Comparison of ENCODE assay signal across 19 cellular contexts in genomic region chr3:89180334-89180733, GRCh38.
DNase-seq lines count a peak whose midpoint lies in the region; ATAC-seq and TF ChIP-seq lines count a peak whose summit lies in the region.
"Had no signal": no experiment of that assay in that cellular context is flagged by ENCODE, and none has a peak within 500 bp of the region (broad histone marks: within the 10 kb centered on the region; RNA-seq: fewer than 3 reads in every experiment).

No MANE protein-coding gene starts in this region.

- peaks cover 20 to 53% (median 40%) of the 10 kb centered on the region in 10 experiments for H3K4me1 ChIP-seq in BLaER1 treated with 17β-estradiol and CSF1 and Interleukin-3, amounts not matched to agents 10 nM and 100 nM
- H3K4me1 ChIP-seq in KMS-11 (ENCODE audit: low read depth, poor library complexity, severe bottlenecking) (peaks cover 29% of the 10 kb centered on the region), body of pancreas (peaks cover 13% of the 10 kb centered on the region)

- H3K27ac ChIP-seq in BLaER1 treated with 17β-estradiol and CSF1 and Interleukin-3, amounts not matched to agents 10 nM and 100 nM, result peak overlapping the region in 6 of 11 experiments; percentile 6 to 74 (median 40); a peak in 8 of 22 replicates
- peak overlapping the region; percentile 42 for H3K27ac ChIP-seq in KMS-11
- H3K27ac ChIP-seq in body of pancreas, result no peak overlapping the region
- H3K27ac ChIP-seq: esophagus muscularis mucosa had no signal

- intact Hi-C loops in body of pancreas (cut with DNase I), result no loop called here

- H3K4me3 ChIP-seq in BLaER1 treated with 17β-estradiol and CSF1 and Interleukin-3, amounts not matched to agents 10 nM and 100 nM, result peak overlapping the region in 1 of 10 experiments; percentile 42; a peak in 2 of 20 replicates
- H3K4me3 ChIP-seq in KMS-11 (IDR thresholded peaks at IDR 0.05; ENCODE audit: insufficient read depth, low read depth, low read length) (peak overlapping the region; percentile 29), body of pancreas (no peak overlapping the region)
- H3K4me3 ChIP-seq: esophagus muscularis mucosa had no signal

- peaks cover 0 to 15% (median 0%) of the 10 kb centered on the region in 11 experiments; a peak in 2 of 22 replicates for H3K36me3 ChIP-seq in BLaER1 treated with 17β-estradiol and CSF1 and Interleukin-3, amounts not matched to agents 10 nM and 100 nM
- H3K36me3 ChIP-seq in KMS-11 (ENCODE audit: insufficient read depth) (no peaks in the 10 kb centered on the region), body of pancreas (replicated peaks in 1 of 2; ENCODE audit: insufficient read depth in 1 of 2, low read depth in 2 of 2) (no peaks in the 10 kb centered on the region)
- H3K36me3 ChIP-seq: esophagus muscularis mucosa had no signal

- H4K20me1 ChIP-seq in BLaER1 treated with 17β-estradiol and CSF1 and Interleukin-3, amounts not matched to agents 10 nM and 100 nM, result peaks cover 0 to 61% (median 20%) of the 10 kb centered on the region in 11 experiments; a peak in 11 of 22 replicates
- H4K20me1 ChIP-seq in KMS-11 (ENCODE audit: insufficient read depth), result no peaks in the 10 kb centered on the region

- TF ChIP-seq POLR2A in body of pancreas (IDR thresholded peaks at IDR 0.05), result no peak

- WGBS in body of pancreas, 2 donors, result 3 to 8% methylated on average over 2 of the region's 2 CpGs

- TF ChIP-seq CTCF in KMS-11 (conservative IDR thresholded peaks at IDR 0.05; ENCODE audit: low read depth, low read length), result no peak
- no peak for TF ChIP-seq CTCF in body of pancreas (IDR thresholded peaks at IDR 0.05)

- no peaks in the 10 kb centered on the region for H3K79me2 ChIP-seq in KMS-11 (ENCODE audit: insufficient read depth, low read depth)

- peak overlapping the region; percentile 16; the same call in 1 of the 2 replicates for H2AFZ ChIP-seq in KMS-11 (ENCODE audit: low read depth)

- H3K9ac ChIP-seq in BLaER1 treated with 17β-estradiol and CSF1 and Interleukin-3, amounts not matched to agents 10 nM and 100 nM, result peak overlapping the region in 1 of 11 experiments; percentile 75; a peak in 1 of 22 replicates
- no peak overlapping the region; the same call in 1 of the 2 replicates for H3K9ac ChIP-seq in KMS-11

- peak; percentile 48 for ATAC-seq in body of pancreas
- no peak for ATAC-seq in HG02840 (IDR thresholded peaks at IDR 0.05; ENCODE audit: low FRiP score, unreplicated experiment)
- ATAC-seq: activated CD4-positive, alpha-beta T cell treated with anti-CD3 and anti-CD28 coated beads for 36 hours had no signal

- no peaks in the 10 kb centered on the region for H3K27me3 ChIP-seq in BLaER1 treated with 17β-estradiol and CSF1 and Interleukin-3, amounts not matched to agents 10 nM and 100 nM
- H3K27me3 ChIP-seq in KMS-11 (ENCODE audit: insufficient read depth, low read depth) (no peaks in the 10 kb centered on the region), body of pancreas (no peaks in the 10 kb centered on the region)
- H3K27me3 ChIP-seq: esophagus muscularis mucosa had no signal

- no peak for DNase-seq in body of pancreas
- DNase-seq in left kidney (ENCODE audit: low read depth, low spot score), result peak; percentile 4
- no peak for DNase-seq in stimulated activated CD8-positive, alpha-beta memory T cell treated with anti-CD3 and anti-CD28 coated beads, Interleukin-4, amount 100 ng/mL, for 48 hours
- DNase-seq in iPS-NIHi7 (ENCODE audit: extremely low spot score), result no peak
- DNase-seq: activated CD4-positive, alpha-beta T cell treated with anti-CD3 and anti-CD28 coated beads for 36 hours; activated CD8-positive, alpha-beta memory T cell treated with anti-CD3 and anti-CD28 coated beads, Interleukin-2, amount 50 U/mL, for 4 hours; activated gamma-delta T cell treated with Interleukin-2 at 50 U/mL for 16 hours; anterior cingulate cortex; DMS79 treated with DMSO at 0.1 percent for 48 hours; kidney; NCI-H1092 treated with DMSO at 0.1 percent for 48 hours; NCI-H2171; NCI-H82; right cardiac atrium; stimulated activated CD4-positive, alpha-beta T cell treated with anti-CD3 and anti-CD28 coated beads, Interleukin-1b, Interleukin-23, amount 100 ng/mL, for 48 hours had no signal

- H3K9me3 ChIP-seq in BLaER1 treated with 17β-estradiol and CSF1 and Interleukin-3, amounts not matched to agents 10 nM and 100 nM (replicated peaks in 1 of 11), result no peaks in the 10 kb centered on the region
- no peaks in the 10 kb centered on the region for H3K9me3 ChIP-seq in body of pancreas
- H3K9me3 ChIP-seq: esophagus muscularis mucosa had no signal

- H3K4me2 ChIP-seq in BLaER1 treated with 17β-estradiol and CSF1 and Interleukin-3, amounts not matched to agents 10 nM and 100 nM, result peak overlapping the region; percentile 4 to 84 (median 43); a peak in 17 of 22 replicates
- peak overlapping the region; percentile 59 for H3K4me2 ChIP-seq in KMS-11

Comparison
In these comparisons a context has a peak if more than half of its experiments do, and no peak if none do; other contexts are left out.
1. H3K27ac ChIP-seq: peak in BLaER1 treated with 17β-estradiol and CSF1 and Interleukin-3, amounts not matched to agents 10 nM and 100 nM (6 of 11) and KMS-11 (single experiment); none in body of pancreas (0 of 4).